ENCODE assay signal across 25 cellular contexts in genomic region chr18:38931754-38932050, GRCh38.
"Had no signal": no experiment of that assay in that cellular context is flagged by ENCODE, and none has a peak within 500 bp of the region (broad histone marks: within the 10 kb centered on the region; RNA-seq: fewer than 3 reads in every experiment).

No MANE protein-coding gene starts in this region.

- H3K36me3 Mint-ChIP-seq: activated naive CD4-positive, alpha-beta T cell treated with anti-CD3 and anti-CD28 coated beads, Interleukin-2, amount 50 U/mL, for 24 hours; activated naive CD8-positive, alpha-beta T cell treated with anti-CD3 and anti-CD28 coated beads, Interleukin-2, amount 10 ng/mL, durations not matched to agents 7 days and 5 days had no signal

- H3K9me3 ChIP-seq: ascending aorta, SJCRH30 had no signal

- H3K4me2 ChIP-seq: KMS-11 had no signal

- ATAC-seq: activated CD8-positive, alpha-beta T cell treated with anti-CD3 and anti-CD28 coated beads, Interleukin-2, amount 10 ng/mL, durations not matched to agents 7 days and 5 days; activated T-cell treated with anti-CD3 and anti-CD28 coated beads, Interleukin-2, amount 50 U/mL, for 4 hours; Panc1 had no signal

- H3K9ac ChIP-seq: KMS-11 had no signal

- H3K9me3 Mint-ChIP-seq: activated CD4-positive, alpha-beta T cell treated with anti-CD3 and anti-CD28 coated beads, Interleukin-2, amount 10 ng/mL, durations not matched to agents 24 days and 14 days; activated naive CD8-positive, alpha-beta T cell treated with anti-CD3 and anti-CD28 coated beads, Interleukin-2, amount 10 ng/mL, durations not matched to agents 7 days and 5 days; activated T-cell treated with anti-CD3 and anti-CD28 coated beads, Interleukin-2, amount 50 U/mL, for 4 hours had no signal

- H3K27me3 ChIP-seq: ascending aorta, SJCRH30 had no signal

- H3K27ac Mint-ChIP-seq: activated CD4-positive, alpha-beta T cell treated with anti-CD3 and anti-CD28 coated beads, Interleukin-2, amount 10 ng/mL, durations not matched to agents 24 days and 14 days; activated CD8-positive, alpha-beta T cell treated with anti-CD3 and anti-CD28 coated beads, Interleukin-2, amount 10 ng/mL, durations not matched to agents 7 days and 5 days; activated naive CD4-positive, alpha-beta T cell treated with anti-CD3 and anti-CD28 coated beads, Interleukin-2, amount 50 U/mL, for 24 hours; activated naive CD8-positive, alpha-beta T cell treated with anti-CD3 and anti-CD28 coated beads, Interleukin-2, amount 10 ng/mL, durations not matched to agents 7 days and 5 days had no signal

- H3K27me3 Mint-ChIP-seq: activated CD4-positive, alpha-beta T cell treated with anti-CD3 and anti-CD28 coated beads, Interleukin-2, amount 10 ng/mL, durations not matched to agents 24 days and 14 days; activated naive CD4-positive, alpha-beta T cell treated with anti-CD3 and anti-CD28 coated beads, Interleukin-2, amount 50 U/mL, for 24 hours; activated naive CD8-positive, alpha-beta T cell treated with anti-CD3 and anti-CD28 coated beads, Interleukin-2, amount 10 ng/mL, durations not matched to agents 7 days and 5 days had no signal

- H3K4me1 Mint-ChIP-seq: activated naive CD8-positive, alpha-beta T cell treated with anti-CD3 and anti-CD28 coated beads, Interleukin-2, amount 10 ng/mL, durations not matched to agents 7 days and 5 days had no signal

- H3K27ac ChIP-seq: ascending aorta, KMS-11, SJCRH30, SK-N-MC, WERI-Rb-1 had no signal

- H3K4me3 ChIP-seq: ascending aorta, SJCRH30, SK-N-MC had no signal

- DNase-seq: activated CD4-positive, alpha-beta T cell treated with anti-CD3 and anti-CD28 coated beads, Interleukin-2, amount 10 ng/mL, durations not matched to agents 24 days and 14 days; activated CD4-positive, alpha-beta T cell treated with anti-CD3 and anti-CD28 coated beads, Interleukin-2, amount 50 U/mL, for 4 hours; activated CD8-positive, alpha-beta T cell treated with anti-CD3 and anti-CD28 coated beads, Interleukin-2, amount 10 ng/mL, durations not matched to agents 7 days and 5 days; activated effector memory CD4-positive, alpha-beta T cell treated with Interleukin-2 at 50 U/mL for 16 hours; activated naive CD4-positive, alpha-beta T cell; activated naive CD8-positive, alpha-beta T cell treated with anti-CD3 and anti-CD28 coated beads, Interleukin-2, amount 10 ng/mL, durations not matched to agents 7 days and 5 days; activated T-cell treated with anti-CD3 and anti-CD28 coated beads, Interleukin-2, amount 50 U/mL, for 4 hours; amygdala; MM.1S; MV-4-11; NCI-H1092; NCI-H1436 treated with DMSO at 0.1 percent for 48 hours; NCI-H1694 treated with DMSO at 0.1 percent for 48 hours; NCI-H2029; NCI-H345; NCI-H524 treated with DMSO at 0.1 percent for 48 hours; SHP77; SJCRH30; T1000; WERI-Rb-1 had no signal

- H3K36me3 ChIP-seq: ascending aorta, SJCRH30, WERI-Rb-1 had no signal

- H3K4me1 ChIP-seq: ascending aorta, SJCRH30 had no signal

- H3K4me3 Mint-ChIP-seq: activated CD4-positive, alpha-beta T cell treated with anti-CD3 and anti-CD28 coated beads, Interleukin-2, amount 10 ng/mL, durations not matched to agents 24 days and 14 days; activated CD8-positive, alpha-beta T cell treated with anti-CD3 and anti-CD28 coated beads, Interleukin-2, amount 10 ng/mL, durations not matched to agents 7 days and 5 days; activated naive CD4-positive, alpha-beta T cell treated with anti-CD3 and anti-CD28 coated beads, Interleukin-2, amount 50 U/mL, for 24 hours; activated naive CD8-positive, alpha-beta T cell treated with anti-CD3 and anti-CD28 coated beads, Interleukin-2, amount 10 ng/mL, durations not matched to agents 7 days and 5 days; activated T-cell treated with anti-CD3 and anti-CD28 coated beads, Interleukin-2, amount 50 U/mL, for 4 hours had no signal
